In genomic region chr2:209688388-209688787, GRCh38 we compare ENCODE assay signal across 18 cellular contexts.
"Had no signal": no experiment of that assay in that cellular context is flagged by ENCODE, and none has a peak within 500 bp of the region (broad histone marks: within the 10 kb centered on the region; RNA-seq: fewer than 3 reads in every experiment).

No MANE protein-coding gene starts in this region.

- H3K4me1 ChIP-seq: body of pancreas, spleen had no signal

- ATAC-seq: body of pancreas; gastrocnemius medialis; heart left ventricle; sciatic nerve; stimulated activated naive CD8-positive, alpha-beta T cell treated with anti-CD3 and anti-CD28 coated beads, Interleukin-15, amount 100 ng/mL, for 72 hours had no signal

- FAIRE-seq: endothelial cell of umbilical vein had no signal

- H3K27ac ChIP-seq: body of pancreas, gastrocnemius medialis, heart left ventricle, ovary, spleen, thoracic aorta had no signal

- DNase-seq: activated CD4-positive, alpha-beta T cell treated with anti-CD3 and anti-CD28 coated beads, Interleukin-2, amount 10 ng/mL, durations not matched to agents 7 days and 5 days; activated CD4-positive, CD25-positive, alpha-beta regulatory T cell; activated naive CD8-positive, alpha-beta T cell treated with anti-CD3 and anti-CD28 coated beads for 36 hours; amygdala; body of pancreas; cortex of kidney; effector CD8-positive, alpha-beta T cell; gastrocnemius medialis; heart left ventricle; immature natural killer cell; naive B cell; ovary; spleen; stimulated activated CD4-positive, alpha-beta T cell treated with anti-CD3 and anti-CD28 coated beads, Interleukin-1b, Interleukin-23, amount 100 ng/mL, for 48 hours; stimulated activated naive CD8-positive, alpha-beta T cell treated with anti-CD3 and anti-CD28 coated beads, Interleukin-15, amount 100 ng/mL, for 72 hours had no signal

- H3K4me3 ChIP-seq: body of pancreas, gastrocnemius medialis, heart left ventricle, ovary, spleen, thoracic aorta had no signal

- H3K27me3 ChIP-seq: body of pancreas, gastrocnemius medialis, heart left ventricle, ovary, spleen had no signal

- H3K9me3 ChIP-seq: body of pancreas, gastrocnemius medialis, heart left ventricle, ovary, spleen, thoracic aorta had no signal

- H3K36me3 ChIP-seq: gastrocnemius medialis, ovary, spleen had no signal
